Comparison of ENCODE assay signal across 25 cellular contexts in the genomic region with DNA sequence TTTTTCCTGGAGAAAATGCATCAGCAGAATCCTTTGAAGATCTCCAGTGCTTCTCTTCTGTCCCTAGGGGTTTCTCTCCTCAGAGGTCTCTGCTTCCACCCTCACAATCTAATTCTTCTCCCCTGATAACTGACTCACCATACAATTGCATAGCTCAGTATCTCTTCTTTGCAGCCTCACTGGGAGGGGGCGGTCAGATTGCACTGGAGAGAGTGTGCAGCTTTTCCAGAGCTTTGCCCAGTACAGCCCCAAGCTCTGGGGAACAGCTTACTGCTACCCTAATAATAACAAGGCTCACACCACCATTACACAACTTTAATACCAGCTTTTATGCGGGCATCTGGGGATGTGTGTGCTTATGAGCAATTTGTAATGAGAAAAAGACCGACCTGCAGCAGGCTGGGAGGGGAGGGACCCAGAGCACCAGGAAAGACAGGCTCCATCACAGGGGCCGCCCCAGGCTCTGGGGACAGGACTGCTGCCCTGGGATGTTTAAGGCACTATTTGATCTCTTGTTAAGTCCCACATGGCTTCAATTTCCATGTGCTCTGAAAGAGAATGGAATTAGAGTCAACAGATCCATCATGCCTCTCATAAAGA.
DNase-seq lines count a peak whose midpoint lies in the region; ATAC-seq and TF ChIP-seq lines count a peak whose summit lies in the region.
"Had no signal": no experiment of that assay in that cellular context is flagged by ENCODE, and none has a peak within 500 bp of the region (broad histone marks: within the 10 kb centered on the region; RNA-seq: fewer than 3 reads in every experiment).

No MANE protein-coding gene starts in this region.

- H3K9ac ChIP-seq in PC-3 (ENCODE audit: low read length) (no peak overlapping the region), trophoblast cell (ENCODE audit: low read length) (no peak overlapping the region)

- no peak overlapping the region for H3K4ac ChIP-seq in trophoblast cell (ENCODE audit: low read depth, low read length)

- H3K27me3 ChIP-seq in PC-3 (ENCODE audit: low read length) (no peaks in the 10 kb centered on the region), trophoblast cell (ENCODE audit: insufficient read depth, low read length) (no peaks in the 10 kb centered on the region)
- H3K27me3 ChIP-seq: Peyer's patch, SJCRH30 had no signal

- H3K4me3 ChIP-seq in PC-3 (ENCODE audit: low read length) (no peak overlapping the region), choroid plexus epithelial cell (ENCODE audit: low read depth, low read length) (no peak overlapping the region), trophoblast cell (ENCODE audit: low read depth, low read length) (no peak overlapping the region)
- H3K4me3 ChIP-seq: GM12878, HAP-1, Peyer's patch, SJCRH30 had no signal

- no peaks in the 10 kb centered on the region for H4K20me1 ChIP-seq in PC-3 (ENCODE audit: low read length)

- no peak overlapping the region for H2BK12ac ChIP-seq in trophoblast cell (ENCODE audit: low read length)

- H2AFZ ChIP-seq in PC-3 (ENCODE audit: low read length) (no peak overlapping the region), trophoblast cell (ENCODE audit: insufficient read depth, low read length, poor library complexity) (no peak overlapping the region)

- peaks cover 18% of the 10 kb centered on the region for H3F3A ChIP-seq in PC-3 (ENCODE audit: low read length, unreplicated experiment)

- TF ChIP-seq CTCF in PC-3 (conservative IDR thresholded peaks at IDR 0.05; ENCODE audit: low read depth, low read length) (no peak), choroid plexus epithelial cell (conservative IDR thresholded peaks at IDR 0.05; ENCODE audit: low read depth, low read length) (no peak)

- no peak for ATAC-seq in PC-3
- ATAC-seq: GM12878, T-cell had no signal

- H3K79me1 ChIP-seq in trophoblast cell (ENCODE audit: low read length), result no peaks in the 10 kb centered on the region

- no peak overlapping the region for H4K8ac ChIP-seq in trophoblast cell (ENCODE audit: low read depth, low read length)

- H3K9me2 ChIP-seq in PC-3 (replicated peaks; ENCODE audit: low read length), result no peaks in the 10 kb centered on the region

- DNase-seq in EL (peak; percentile 22), PC-3 (no peak), choroid plexus epithelial cell (ENCODE audit: low read depth) (peak; percentile 23), trophoblast cell (peak; percentile 71 to 74), ureter (ENCODE audit: low spot score) (no peak), LoVo (ENCODE audit: low spot score) (no peak), AG20443 (ENCODE audit: low spot score) (no peak)
- DNase-seq: Caco-2; CD4-positive, alpha-beta T cell; DMS 273 treated with DMSO at 0.1 percent for 48 hours; DMS79 treated with DMSO at 0.1 percent for 48 hours; Kasumi-1; MM.1S; NCI-H1048; NCI-H1436 treated with DMSO at 0.1 percent for 48 hours; NCI-H1930; NCI-H2227 treated with DMSO at 0.1 percent for 48 hours; NCI-H510A treated with DMSO at 0.1 percent for 48 hours; NCI-H748 treated with DMSO at 0.1 percent for 48 hours; NK-92 treated with Interleukin-12 subunit alpha and Interleukin-12 subunit beta, amount 100 ng/mL, for 24 hours; Peyer's patch; SJCRH30; T-cell had no signal

- no peak overlapping the region for H4K91ac ChIP-seq in trophoblast cell (ENCODE audit: low read depth, low read length)

- H3K79me2 ChIP-seq in PC-3 (ENCODE audit: low read length) (no peaks in the 10 kb centered on the region), trophoblast cell (ENCODE audit: control insufficient read depth, insufficient read depth, low read length, poor library complexity) (no peaks in the 10 kb centered on the region)

- no peak overlapping the region for H2BK120ac ChIP-seq in trophoblast cell (ENCODE audit: insufficient read depth, low read length, poor library complexity)

- H3K9me3 ChIP-seq in PC-3 (ENCODE audit: low read length) (no peaks in the 10 kb centered on the region), trophoblast cell (ENCODE audit: insufficient read depth, low read depth, low read length) (peaks cover 2% of the 10 kb centered on the region)
- H3K9me3 ChIP-seq: Caco-2, HAP-1, Peyer's patch, SJCRH30 had no signal

- POLR2A ChIA-PET in PC-3 (lab: Charles Lee; ENCODE audit: unreplicated experiment), result interaction anchor here (0.6 kb wide), 2 partner anchors 10 to 112 kb away, joined by 3 to 8 read pairs; no protein-coding TSS in a partner anchor

- H3K18ac ChIP-seq in trophoblast cell (ENCODE audit: low read length), result no peak overlapping the region

- CTCF ChIA-PET in PC-3 (lab: Charles Lee), result no interaction called here

- H3K23ac ChIP-seq in trophoblast cell (ENCODE audit: low read length), result no peak overlapping the region

- no TSS peak for BruUV-seq in PC-3 (replicated peaks; lab: Mats Ljungman, UMichigan)

- H2BK5ac ChIP-seq in trophoblast cell (ENCODE audit: low read depth, low read length, poor library complexity), result no peak overlapping the region

- H3K14ac ChIP-seq in trophoblast cell (ENCODE audit: low read length), result no peak overlapping the region

- H3K4me1 ChIP-seq in PC-3 (ENCODE audit: insufficient read depth, low read length) (peaks cover 51% of the 10 kb centered on the region), trophoblast cell (ENCODE audit: control insufficient read depth in 1 of 2, insufficient read depth in 2 of 2, low read length in 2 of 2) (no peaks in the 10 kb centered on the region)
- H3K4me1 ChIP-seq: HAP-1, Peyer's patch had no signal

- no peak overlapping the region for H3K4me2 ChIP-seq in PC-3 (ENCODE audit: low read length)
- H3K4me2 ChIP-seq in trophoblast cell (ENCODE audit: low read length), result no peak overlapping the region

- no peak overlapping the region for H2AK5ac ChIP-seq in trophoblast cell (ENCODE audit: low read length)

- WGBS in trophoblast cell (ENCODE audit: extremely low coverage, insufficient coverage, insufficient read length), result no CpG with 5 or more reads among the region's 4 CpGs

- H4K12ac ChIP-seq in trophoblast cell (ENCODE audit: low read depth, low read length), result no peak overlapping the region

- H3K27ac ChIP-seq in PC-3 (ENCODE audit: low read length) (peak overlapping the region; percentile 98), trophoblast cell (ENCODE audit: low read depth, low read length) (no peak overlapping the region)
- H3K27ac ChIP-seq: Peyer's patch, SJCRH30 had no signal

- H3K36me3 ChIP-seq in PC-3 (ENCODE audit: low read depth, low read length) (no peaks in the 10 kb centered on the region), trophoblast cell (ENCODE audit: control insufficient read depth in 1 of 2, insufficient read depth in 2 of 2, low read length in 2 of 2) (no peaks in the 10 kb centered on the region)
- H3K36me3 ChIP-seq: HAP-1, Peyer's patch, SJCRH30 had no signal

- intact Hi-C loops in PC-3 (cut with micrococcal nuclease), result no loop called here

Comparison
In these comparisons a context has a peak if more than half of its experiments do, and no peak if none do; other contexts are left out.
1. DNase-seq: peak in EL (single experiment), choroid plexus epithelial cell (single experiment) and trophoblast cell (2 of 2); none in PC-3 (single experiment), ureter (single experiment), LoVo (single experiment) and AG20443 (single experiment).